ENCODE assay signal across 17 cellular contexts in the genomic region with DNA sequence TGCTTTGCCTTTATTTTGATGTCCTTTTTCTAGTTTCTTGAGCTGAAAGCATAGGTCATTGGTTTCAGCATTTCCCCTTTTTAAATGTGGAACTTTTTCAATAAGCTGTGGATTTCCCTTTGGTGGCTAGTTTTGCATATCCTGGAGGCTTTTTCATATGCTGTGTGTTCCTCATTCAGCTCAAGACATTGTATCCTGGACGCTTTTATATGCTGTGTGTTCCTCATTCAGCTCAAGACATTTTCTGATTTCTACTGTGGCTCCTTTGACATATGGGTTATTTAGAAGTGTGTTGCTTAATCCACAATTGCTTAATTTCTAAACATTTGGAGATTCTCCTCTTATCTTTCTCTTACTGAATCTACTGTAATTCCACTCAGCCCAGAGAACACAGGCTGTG. TPM values are rescaled to one million over a fixed set of nuclear protein-coding genes. Genes with fewer than 3 reads are reported as not detected.
DNase-seq lines count a peak whose midpoint lies in the region; ATAC-seq and TF ChIP-seq lines count a peak whose summit lies in the region.
"Had no signal": no experiment of that assay in that cellular context is flagged by ENCODE, and none has a peak within 500 bp of the region (broad histone marks: within the 10 kb centered on the region; RNA-seq: fewer than 3 reads in every experiment).

No MANE protein-coding gene starts in this region.

- H3K9me3 ChIP-seq in smooth muscle cell (replicated peaks; ENCODE audit: low read depth), result no peaks in the 10 kb centered on the region
- H3K9me3 ChIP-seq in gastroesophageal sphincter, result no peaks in the 10 kb centered on the region
- H3K9me3 ChIP-seq: ovary, SK-N-SH, vagina had no signal

- no peak for TF ChIP-seq EP300 in gastroesophageal sphincter (IDR thresholded peaks at IDR 0.05)

- H3K36me3 ChIP-seq in smooth muscle cell (ENCODE audit: low read depth) (no peaks in the 10 kb centered on the region), gastroesophageal sphincter (no peaks in the 10 kb centered on the region)
- H3K36me3 ChIP-seq: ovary, vagina had no signal

- no peaks in the 10 kb centered on the region for H3K79me2 ChIP-seq in smooth muscle cell (ENCODE audit: low read depth)

- H3F3A ChIP-seq in smooth muscle cell (ENCODE audit: low read depth), result no peaks in the 10 kb centered on the region

- H2AFZ ChIP-seq in smooth muscle cell (ENCODE audit: low read depth), result no peak overlapping the region

- no peak overlapping the region for H3K4me2 ChIP-seq in smooth muscle cell
- H3K4me2 ChIP-seq: SK-N-SH had no signal

- H3K4me1 ChIP-seq in smooth muscle cell (ENCODE audit: low read depth), result no peaks in the 10 kb centered on the region
- peaks cover 0 to 15% (median 0%) of the 10 kb centered on the region in 3 donors for H3K4me1 ChIP-seq in gastroesophageal sphincter
- H3K4me1 ChIP-seq: vagina had no signal

- TF ChIP-seq CTCF in fibroblast of villous mesenchyme (IDR thresholded peaks at IDR 0.05; ENCODE audit: insufficient read depth, low read depth, low read length), result no peak
- TF ChIP-seq CTCF in smooth muscle cell (IDR thresholded peaks at IDR 0.05; ENCODE audit: borderline replicate concordance, insufficient read depth, poor library complexity, severe bottlenecking), result no peak
- no peak for TF ChIP-seq CTCF in gastroesophageal sphincter (IDR thresholded peaks at IDR 0.05)

- TF ChIP-seq POLR2A in gastroesophageal sphincter (IDR thresholded peaks at IDR 0.05), result no peak

- H3K27ac ChIP-seq in smooth muscle cell (ENCODE audit: low read depth) (no peak overlapping the region), gastroesophageal sphincter (no peak overlapping the region)
- H3K27ac ChIP-seq: epithelial cell of prostate, ovary, vagina had no signal

- DNase-seq in Ammon's horn (ENCODE audit: low spot score), result peak; percentile 28
- peak; percentile 31 for DNase-seq in OCI-M1 (lab: John Stamatoyannopoulos, UW)
- DNase-seq in fibroblast of villous mesenchyme (ENCODE audit: low read depth), result peak; percentile 41
- no peak for DNase-seq in smooth muscle cell (lab: John Stamatoyannopoulos, UW; ENCODE audit: unreplicated experiment)
- DNase-seq in SW 1271 (lab: John Stamatoyannopoulos, UW), result no peak
- DNase-seq: activated CD4-positive, alpha-beta T cell treated with anti-CD3 and anti-CD28 coated beads, Interleukin-2, amount 50 U/mL, for 1 hour; activated effector memory CD4-positive, alpha-beta T cell treated with Interleukin-2 at 50 U/mL for 16 hours; DMS79; H9; NCI-H2081; ovary; SK-N-SH had no signal

- H3K27me3 ChIP-seq in smooth muscle cell (ENCODE audit: low read depth) (peaks cover 68% of the 10 kb centered on the region), gastroesophageal sphincter (peaks cover 100% of the 10 kb centered on the region)
- H3K27me3 ChIP-seq: ovary had no signal

- WGBS in smooth muscle cell (ENCODE audit: low lambda C conversion rate), result 81% methylated on average over 1 of the region's 1 CpG
- 29 to 100% methylated on average over 1 of the region's 1 CpG for WGBS in gastroesophageal sphincter (ENCODE audit: low coverage in 1 of 2), 2 donors

- H3K9ac ChIP-seq in smooth muscle cell (ENCODE audit: low read depth), result no peak overlapping the region
- H3K9ac ChIP-seq: SK-N-SH had no signal

- H4K20me1 ChIP-seq in smooth muscle cell (ENCODE audit: low read depth), result no peaks in the 10 kb centered on the region

- ATAC-seq in GM21723 (IDR thresholded peaks at IDR 0.05; ENCODE audit: unreplicated experiment) (peak; percentile 49), GM21576 (IDR thresholded peaks at IDR 0.05; ENCODE audit: unreplicated experiment) (no peak), gastroesophageal sphincter (no peak)

- H3K4me3 ChIP-seq in fibroblast of villous mesenchyme (ENCODE audit: low read depth, low read length) (no peak overlapping the region), smooth muscle cell (no peak overlapping the region), gastroesophageal sphincter (no peak overlapping the region)
- H3K4me3 ChIP-seq: ovary, vagina had no signal

RNA-seq across cellular contexts. Expression of gene SLC9A3, which starts 5.8 kb away (rescaled TPM):
- total RNA-seq in fibroblast of villous mesenchyme (0.86 and 0.97 TPM in 2 replicates), smooth muscle cell (1.1 and 1.8 TPM in 2 replicates), gastroesophageal sphincter (1 to 10 TPM; 2.6 to 3.9 (median 2.8) TPM)
- polyA plus RNA-seq in smooth muscle cell, result 0.96 and 1.1 TPM in 2 replicates

Comparison
In these comparisons a context has a peak if more than half of its experiments do, and no peak if none do; other contexts are left out.
1. DNase-seq: peak in Ammon's horn (single experiment), OCI-M1 (single experiment) and fibroblast of villous mesenchyme (single experiment); none in smooth muscle cell (single experiment) and SW 1271 (0 of 2).